14 cellular contexts compared by ENCODE assay signal in genomic region chr15:25766421-25766820, GRCh38.
DNase-seq lines count a peak whose midpoint lies in the region; ATAC-seq, FAIRE-seq and TF ChIP-seq lines count a peak whose summit lies in the region.
"Had no signal": no experiment of that assay in that cellular context is flagged by ENCODE, and none has a peak within 500 bp of the region (broad histone marks: within the 10 kb centered on the region; RNA-seq: fewer than 3 reads in every experiment).

No MANE protein-coding gene starts in this region.

- H3K4me3 ChIP-seq in right atrium auricular region: no peak overlapping the region
- H3K4me3 ChIP-seq: BLaER1, GM12878 had no signal

- TF ChIP-seq CTCF in right atrium auricular region (IDR thresholded peaks at IDR 0.05) (no peak), nephron progenitor cell (IDR thresholded peaks at IDR 0.05) (no peak), D721Med (IDR thresholded peaks at IDR 0.05; ENCODE audit: insufficient read depth, missing control alignments) (no peak)

- no peaks in the 10 kb centered on the region for H3K36me3 Mint-ChIP-seq in nephron progenitor cell (ENCODE audit: low read depth)

- no peaks in the 10 kb centered on the region for H3K9me3 ChIP-seq in right atrium auricular region

- DNase-seq in right atrium auricular region (ENCODE audit: low spot score) (peak; percentile 34), left cardiac atrium (no peak), NCI-H524 treated with DMSO at 0.1 percent for 48 hours (lab: John Stamatoyannopoulos, UW) (peak; percentile 46), nephron progenitor cell (no peak), D721Med (ENCODE audit: insufficient read length, low spot score) (no peak)
- DNase-seq: NCI-H1436, NCI-H2107, SIG-M5 had no signal

- H3K4me1 ChIP-seq in right atrium auricular region: no peaks in the 10 kb centered on the region

- ATAC-seq in left cardiac atrium (no peak), HG02571 (IDR thresholded peaks at IDR 0.05; ENCODE audit: unreplicated experiment) (no peak), HG03139 (IDR thresholded peaks at IDR 0.05; ENCODE audit: unreplicated experiment) (no peak)
- ATAC-seq: GM12878, HCT116 had no signal

- no peak overlapping the region for H3K4me3 Mint-ChIP-seq in nephron progenitor cell

- H3K4me1 Mint-ChIP-seq in nephron progenitor cell: peaks cover 7% of the 10 kb centered on the region

- no peaks in the 10 kb centered on the region for H3K27me3 ChIP-seq in right atrium auricular region
- H3K27me3 ChIP-seq: BLaER1 had no signal

- H3K9me3 Mint-ChIP-seq in nephron progenitor cell: no peaks in the 10 kb centered on the region

- peak overlapping the region; percentile 32 for H3K27ac Mint-ChIP-seq in nephron progenitor cell

- intact Hi-C loops in left cardiac atrium (cut with DNase I): no loop called here

- FAIRE-seq in D721Med (lab: Jason Lieb, UNC): no peak
- FAIRE-seq: GM12878, HTR-8/SVneo had no signal

- peaks cover 3% of the 10 kb centered on the region for H3K27me3 Mint-ChIP-seq in nephron progenitor cell (ENCODE audit: low read depth, poor library complexity)

- no peak overlapping the region for H3K27ac ChIP-seq in right atrium auricular region
- H3K27ac ChIP-seq: BLaER1 had no signal

- no peaks in the 10 kb centered on the region for H3K36me3 ChIP-seq in right atrium auricular region

Comparison
In these comparisons a context has a peak if more than half of its experiments do, and no peak if none do; other contexts are left out.
1. DNase-seq: peak in right atrium auricular region (single experiment) and NCI-H524 treated with DMSO at 0.1 percent for 48 hours (single experiment); none in left cardiac atrium (single experiment), nephron progenitor cell (single experiment) and D721Med (single experiment).